Comparison of ENCODE assay signal across 10 cellular contexts in genomic region chr9:132582276-132582785, GRCh38. TPM values are rescaled to one million over a fixed set of nuclear protein-coding genes. Genes with fewer than 3 reads are reported as not detected.
A peak's percentile ranks its signal among the peaks of the same experiment; 100 is the strongest.
DNase-seq lines count a peak whose midpoint lies in the region; ATAC-seq, FAIRE-seq and TF ChIP-seq lines count a peak whose summit lies in the region.
"Had no signal": no experiment of that assay in that cellular context is flagged by ENCODE, and none has a peak within 500 bp of the region (broad histone marks: within the 10 kb centered on the region; RNA-seq: fewer than 3 reads in every experiment).

TSS of gene BARHL1 (plus strand) at chr9:132582606. CDS start at chr9:132582798, 192 bp downstream.

- no peak for TF ChIP-seq POLR2A in ovary (IDR thresholded peaks at IDR 0.05)

- WGBS in ovary, 3 donors, result 1 to 3% (median 2%) methylated on average over 36 of the region's 36 CpGs

- peaks cover 70% of the 10 kb centered on the region for H3K27me3 ChIP-seq in CD8-positive, alpha-beta T cell (ENCODE audit: insufficient read depth, low read length)
- no peaks in the 10 kb centered on the region for H3K27me3 ChIP-seq in PC-3 (ENCODE audit: low read length)
- peaks cover 13% of the 10 kb centered on the region for H3K27me3 ChIP-seq in ovary

- TF ChIP-seq EP300 in ovary (IDR thresholded peaks at IDR 0.05), result no peak

- no peaks in the 10 kb centered on the region for H3F3A ChIP-seq in PC-3 (ENCODE audit: low read length, unreplicated experiment)

- no peak within 1 kb of the TSS for H3K27ac ChIP-seq in CD8-positive, alpha-beta T cell (ENCODE audit: low read depth, low read length)
- no peak within 1 kb of the TSS for H3K27ac ChIP-seq in PC-3 (ENCODE audit: low read length)
- no peak within 1 kb of the TSS for H3K27ac ChIP-seq in ovary
- H3K27ac ChIP-seq: epithelial cell of prostate had no signal

- BruUV-seq in PC-3 (replicated peaks; lab: Mats Ljungman, UMichigan), result no TSS peak

- H3K9me2 ChIP-seq in PC-3 (replicated peaks; ENCODE audit: low read length), result no peaks in the 10 kb centered on the region

- intact Hi-C loops in CD8-positive, alpha-beta T cell (cut with DNase I, micrococcal nuclease), result loop anchor here (1.0 to 2.0 kb wide), 3 partner anchors 170 to 227 kb away; partner anchors contain the start of gene TTF1 (in 1 of the 2)
- intact Hi-C loops in PC-3 (cut with micrococcal nuclease) (no loop called here), ovary (cut with DNase I) (no loop called here), head of caudate nucleus (cut with DNase I) (no loop called here)

- H4K20me1 ChIP-seq in PC-3 (ENCODE audit: low read length), result no peaks in the 10 kb centered on the region

- H3K79me2 ChIP-seq in PC-3 (ENCODE audit: low read length), result no peaks in the 10 kb centered on the region

- no peaks in the 10 kb centered on the region for H3K9me3 ChIP-seq in CD8-positive, alpha-beta T cell (ENCODE audit: low read length)
- no peaks in the 10 kb centered on the region for H3K9me3 ChIP-seq in PC-3 (ENCODE audit: low read length)
- no peaks in the 10 kb centered on the region for H3K9me3 ChIP-seq in ovary

- H3K36me3 Mint-ChIP-seq in CD8-positive, alpha-beta T cell, result no peaks in the 10 kb centered on the region
- peaks cover 25% of the 10 kb centered on the region for H3K36me3 Mint-ChIP-seq in effector memory CD8-positive, alpha-beta T cell (ENCODE audit: insufficient read depth)

- H3K27ac Mint-ChIP-seq in CD8-positive, alpha-beta T cell, result no peak within 1 kb of the TSS
- H3K27ac Mint-ChIP-seq in effector memory CD8-positive, alpha-beta T cell, result peak within 1 kb of the TSS in 1 of 2 donors; percentile 85

- POLR2A ChIA-PET in CD8-positive, alpha-beta T cell (lab: Charles Lee), result no interaction called here
- POLR2A ChIA-PET in PC-3 (lab: Charles Lee; ENCODE audit: unreplicated experiment), result no interaction called here

- peak within 1 kb of the TSS; percentile 64 for H3K4me2 ChIP-seq in PC-3 (ENCODE audit: low read length)

- peaks cover 60% of the 10 kb centered on the region for H3K27me3 Mint-ChIP-seq in CD8-positive, alpha-beta T cell (ENCODE audit: low read depth)
- peaks cover 69 to 91% of the 10 kb centered on the region in 2 donors for H3K27me3 Mint-ChIP-seq in effector memory CD8-positive, alpha-beta T cell

- no peak for FAIRE-seq in frontal cortex (lab: Jason Lieb, UNC)

- no peak within 1 kb of the TSS for H3K9ac ChIP-seq in PC-3 (ENCODE audit: low read length)

- TF ChIP-seq CTCF in CD8-positive, alpha-beta T cell (IDR thresholded peaks at IDR 0.05), result no peak
- TF ChIP-seq CTCF in PC-3 (conservative IDR thresholded peaks at IDR 0.05; ENCODE audit: low read depth, low read length) (no peak), ovary (IDR thresholded peaks at IDR 0.05) (no peak)

- H2AFZ ChIP-seq in PC-3 (ENCODE audit: low read length), result no peak within 1 kb of the TSS

- H3K4me1 ChIP-seq in CD8-positive, alpha-beta T cell (ENCODE audit: insufficient read depth, low read length), result peaks cover 12% of the 10 kb centered on the region
- H3K4me1 ChIP-seq in PC-3 (ENCODE audit: insufficient read depth, low read length) (no peaks in the 10 kb centered on the region), ovary (ENCODE audit: insufficient read depth) (peaks cover 5% of the 10 kb centered on the region)

- ATAC-seq in CD8-positive, alpha-beta T cell, result no peak
- ATAC-seq in PC-3 (no peak), HG02870 (IDR thresholded peaks at IDR 0.05; ENCODE audit: unreplicated experiment) (no peak)
- no peak for ATAC-seq in effector memory CD8-positive, alpha-beta T cell (replicated peaks)

- H3K9me3 Mint-ChIP-seq in CD8-positive, alpha-beta T cell, result no peaks in the 10 kb centered on the region
- no peaks in the 10 kb centered on the region for H3K9me3 Mint-ChIP-seq in effector memory CD8-positive, alpha-beta T cell

- no peaks in the 10 kb centered on the region for H3K36me3 ChIP-seq in CD8-positive, alpha-beta T cell (ENCODE audit: insufficient read depth, low read length)
- H3K36me3 ChIP-seq in PC-3 (ENCODE audit: low read depth, low read length), result no peaks in the 10 kb centered on the region
- no peaks in the 10 kb centered on the region for H3K36me3 ChIP-seq in ovary

- DNase-seq in CD8-positive, alpha-beta T cell, result no peak
- DNase-seq in PC-3, result no peak
- no peak for DNase-seq in effector memory CD8-positive, alpha-beta T cell
- no peak for DNase-seq in ovary
- no peak for DNase-seq in frontal cortex (ENCODE audit: low spot score in 2 of 2)
- no peak for DNase-seq in Kasumi-1 (lab: John Stamatoyannopoulos, UW)
- no peak for DNase-seq in head of caudate nucleus

- H3K4me1 Mint-ChIP-seq in CD8-positive, alpha-beta T cell (ENCODE audit: low read depth), result peaks cover 9% of the 10 kb centered on the region
- peaks cover 4 to 5% of the 10 kb centered on the region in 2 donors for H3K4me1 Mint-ChIP-seq in effector memory CD8-positive, alpha-beta T cell (ENCODE audit: low read depth in 2 of 2)

- H3K4me3 Mint-ChIP-seq in CD8-positive, alpha-beta T cell, result peak within 1 kb of the TSS; percentile 74
- H3K4me3 Mint-ChIP-seq in effector memory CD8-positive, alpha-beta T cell, result peak within 1 kb of the TSS; percentile 70 to 78

- CTCF ChIA-PET in CD8-positive, alpha-beta T cell (lab: Charles Lee), result no interaction called here
- CTCF ChIA-PET in PC-3 (lab: Charles Lee), result no interaction called here

- peak within 1 kb of the TSS; percentile 39 for H3K4me3 ChIP-seq in CD8-positive, alpha-beta T cell (ENCODE audit: low read depth, low read length)
- H3K4me3 ChIP-seq in PC-3 (ENCODE audit: low read length) (peak within 1 kb of the TSS; percentile 44), ovary (peak within 1 kb of the TSS; percentile 13)

RNA-seq across cellular contexts. Expression of gene BARHL1, which starts in this region (rescaled TPM):
- not detected for total RNA-seq in CD8-positive, alpha-beta T cell
- not detected in 2 replicates for total RNA-seq in PC-3 (2014; rRNA removed)
- not detected for total RNA-seq in ovary
- not detected for polyA plus RNA-seq in ovary
- total RNA-seq in frontal cortex, result not detected
- total RNA-seq: renal cortical epithelial cell had no signal

Comparison
In these comparisons a context has a peak if more than half of its experiments do, and no peak if none do; other contexts are left out.
1. intact Hi-C loops: an anchor here in CD8-positive, alpha-beta T cell (1.0 to 2.0 kb wide); none called in PC-3, ovary and head of caudate nucleus.